Comparison of ENCODE assay signal across 17 cellular contexts in the genomic region with DNA sequence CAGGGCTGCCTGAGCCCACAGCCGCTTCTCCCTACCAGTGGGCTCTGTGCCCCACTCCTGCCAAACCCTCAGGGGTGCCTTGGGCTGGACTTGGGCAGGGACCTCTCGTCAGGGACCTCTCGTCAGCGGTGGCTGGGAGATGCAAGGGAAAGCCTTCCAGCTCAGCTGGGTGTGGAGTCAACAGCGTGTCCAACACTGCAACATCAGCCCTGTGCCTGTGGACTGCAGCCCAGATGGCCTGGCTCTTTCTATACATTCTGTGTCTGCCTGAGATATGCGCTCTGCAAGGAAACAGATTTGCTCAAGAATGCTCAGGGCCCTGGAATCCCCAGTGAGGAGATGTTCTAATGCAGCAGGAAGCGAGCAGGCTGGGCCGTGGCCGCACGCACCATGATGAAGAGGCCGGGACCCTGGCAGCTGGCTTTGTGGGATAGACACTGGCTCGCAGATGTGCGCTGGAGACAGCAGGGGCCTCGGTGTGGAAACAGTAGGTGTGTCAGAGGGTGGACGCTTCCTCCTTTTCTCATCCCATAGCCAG.
DNase-seq lines count a peak whose midpoint lies in the region; FAIRE-seq and TF ChIP-seq lines count a peak whose summit lies in the region.
"Had no signal": no experiment of that assay in that cellular context is flagged by ENCODE, and none has a peak within 500 bp of the region (broad histone marks: within the 10 kb centered on the region; RNA-seq: fewer than 3 reads in every experiment).

No MANE protein-coding gene starts in this region.

- H3K4me3 ChIP-seq in adipocyte (ENCODE audit: low read length) (no peak overlapping the region), smooth muscle cell (no peak overlapping the region)
- H3K4me3 ChIP-seq: thyroid gland had no signal

- no peak for TF ChIP-seq CTCF in smooth muscle cell (IDR thresholded peaks at IDR 0.05; ENCODE audit: borderline replicate concordance, insufficient read depth, poor library complexity, severe bottlenecking)

- H3K4me1 ChIP-seq in adipocyte (ENCODE audit: control insufficient read depth, insufficient read depth, low read length), result peaks cover 27% of the 10 kb centered on the region
- H3K4me1 ChIP-seq in smooth muscle cell (ENCODE audit: low read depth), result peaks cover 17% of the 10 kb centered on the region

- peaks cover 27% of the 10 kb centered on the region for H3F3A ChIP-seq in smooth muscle cell (ENCODE audit: low read depth)

- peak overlapping the region; percentile 70 for H3K4me2 ChIP-seq in smooth muscle cell

- H3K27ac ChIP-seq in smooth muscle cell (ENCODE audit: low read depth), result peak overlapping the region; percentile 95
- H3K27ac ChIP-seq: foreskin keratinocyte, thyroid gland had no signal

- DNase-seq in adipocyte (ENCODE audit: low read depth) (peak; percentile 27), ecto neural progenitor cell (ENCODE audit: low spot score) (peak; percentile 39), islet precursor cell (peak; percentile 55), smooth muscle cell (lab: John Stamatoyannopoulos, UW; ENCODE audit: unreplicated experiment) (peak; percentile 41), GM19239 (ENCODE audit: insufficient read length, low spot score) (no peak), putamen (ENCODE audit: low spot score) (no peak), HTR-8/SVneo (ENCODE audit: insufficient read length, low spot score) (no peak)
- DNase-seq: activated CD8-positive, alpha-beta memory T cell treated with anti-CD3 and anti-CD28 coated beads, Interleukin-2, amount 10 ng/mL, durations not matched to agents 7 days and 5 days; activated gamma-delta T cell treated with Interleukin-2 at 50 U/mL for 16 hours; cerebellar nuclear complex; EL; foreskin keratinocyte; NCI-H510A; NK-92 treated with Interleukin-12 subunit alpha and Interleukin-12 subunit beta, amount 100 ng/mL, for 24 hours; SW 1271; thyroid gland had no signal

- FAIRE-seq in GM19239 (lab: Jason Lieb, UNC), result no peak
- FAIRE-seq in HTR-8/SVneo (lab: Jason Lieb, UNC), result no peak
- FAIRE-seq: GM18507 had no signal

- peaks cover 17% of the 10 kb centered on the region for H3K79me2 ChIP-seq in smooth muscle cell (ENCODE audit: low read depth)

- no peaks in the 10 kb centered on the region for H3K36me3 ChIP-seq in adipocyte (ENCODE audit: control insufficient read depth, insufficient read depth, low read length, severe bottlenecking)
- no peaks in the 10 kb centered on the region for H3K36me3 ChIP-seq in smooth muscle cell (ENCODE audit: low read depth)
- H3K36me3 ChIP-seq: thyroid gland had no signal

- 40% methylated on average over 15 of the region's 15 CpGs for WGBS in smooth muscle cell (ENCODE audit: low lambda C conversion rate)

- H3K9me3 ChIP-seq in adipocyte (ENCODE audit: control insufficient read depth, low read length) (no peaks in the 10 kb centered on the region), smooth muscle cell (replicated peaks; ENCODE audit: low read depth) (no peaks in the 10 kb centered on the region)
- H3K9me3 ChIP-seq: thyroid gland had no signal

- no peaks in the 10 kb centered on the region for H4K20me1 ChIP-seq in smooth muscle cell (ENCODE audit: low read depth)

- H3K27me3 ChIP-seq in adipocyte (replicated peaks; ENCODE audit: control insufficient read depth, insufficient read depth, low read length), result no peaks in the 10 kb centered on the region
- no peaks in the 10 kb centered on the region for H3K27me3 ChIP-seq in smooth muscle cell (ENCODE audit: low read depth)
- H3K27me3 ChIP-seq: thyroid gland had no signal

- H2AFZ ChIP-seq in smooth muscle cell (ENCODE audit: low read depth), result no peak overlapping the region

- no peak overlapping the region for H3K9ac ChIP-seq in adipocyte (ENCODE audit: low read length)
- H3K9ac ChIP-seq in smooth muscle cell (ENCODE audit: low read depth), result peak overlapping the region; percentile 77

Comparison
In these comparisons a context has a peak if more than half of its experiments do, and no peak if none do; other contexts are left out.
1. DNase-seq: peak in adipocyte (single experiment), ecto neural progenitor cell (single experiment), islet precursor cell (single experiment) and smooth muscle cell (single experiment); none in GM19239 (single experiment), putamen (single experiment) and HTR-8/SVneo (single experiment).